In the genomic region with DNA sequence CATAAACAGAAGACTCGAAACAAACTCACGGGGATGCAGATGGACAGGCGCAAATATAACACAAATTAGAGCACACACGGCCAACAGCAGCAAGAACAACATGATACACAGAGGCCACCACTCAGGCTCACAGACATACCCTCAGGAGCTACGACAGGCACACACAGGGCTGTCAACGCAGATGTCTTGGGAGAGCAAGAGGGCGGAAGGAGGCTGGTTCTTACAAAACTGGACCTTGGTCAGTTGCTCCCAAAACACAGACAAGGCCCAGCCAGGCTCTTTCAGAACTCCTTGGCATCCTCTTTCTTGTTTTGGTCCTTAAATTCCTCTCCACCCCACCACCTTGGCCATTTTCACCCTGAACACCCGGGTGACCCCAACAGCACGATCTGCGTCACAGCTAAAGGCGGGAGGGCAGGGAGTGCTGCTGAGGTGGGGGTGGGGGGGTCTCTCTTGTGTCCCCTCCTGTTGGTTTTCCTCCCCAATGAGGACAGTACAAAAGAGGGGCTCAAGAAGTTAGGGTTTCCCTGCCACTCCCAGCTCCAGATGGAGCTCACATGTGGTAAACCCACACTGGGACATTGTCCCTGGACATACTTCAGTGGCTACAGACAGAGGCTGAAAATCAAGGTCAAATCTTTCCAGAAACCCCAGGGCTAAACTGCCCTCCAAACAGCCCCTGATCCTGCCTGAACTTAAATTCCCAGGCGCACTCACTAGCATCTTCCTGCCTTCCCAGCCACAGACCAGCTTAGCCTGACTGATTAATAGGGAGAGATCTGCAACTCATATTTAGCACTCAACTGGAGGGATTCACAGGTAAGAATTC, we compare ENCODE assay signal across 27 cellular contexts.
DNase-seq lines count a peak whose midpoint lies in the region; ATAC-seq and TF ChIP-seq lines count a peak whose summit lies in the region.
"Had no signal": no experiment of that assay in that cellular context is flagged by ENCODE, and none has a peak within 500 bp of the region (broad histone marks: within the 10 kb centered on the region; RNA-seq: fewer than 3 reads in every experiment).

No MANE protein-coding gene starts in this region.

- H3K4me1 ChIP-seq in heart left ventricle, result peaks cover 0 to 28% (median 11%) of the 10 kb centered on the region in 12 donors
- H3K4me1 ChIP-seq in naive thymus-derived CD4-positive, alpha-beta T cell (ENCODE audit: control insufficient read depth in 2 of 2, insufficient read depth in 2 of 2, low read length in 2 of 2), result no peaks in the 10 kb centered on the region
- peaks cover 0 to 39% (median 8%) of the 10 kb centered on the region in 3 donors for H3K4me1 ChIP-seq in gastroesophageal sphincter
- no peaks in the 10 kb centered on the region for H3K4me1 ChIP-seq in CD8-positive, alpha-beta T cell (ENCODE audit: insufficient read depth, low read length)
- H3K4me1 ChIP-seq in right cardiac atrium (ENCODE audit: control insufficient read depth, insufficient read depth, low read length), result peaks cover 2% of the 10 kb centered on the region

- H3K27me3 Mint-ChIP-seq in naive thymus-derived CD4-positive, alpha-beta T cell, result peaks cover 5 to 10% (median 6%) of the 10 kb centered on the region in 5 donors
- peaks cover 7% of the 10 kb centered on the region for H3K27me3 Mint-ChIP-seq in CD8-positive, alpha-beta T cell (ENCODE audit: low read depth)

- DNase-seq in cardiac septum (ENCODE audit: low spot score), result peak; percentile 39
- no peak for DNase-seq in heart left ventricle
- DNase-seq in ecto neural progenitor cell (ENCODE audit: low spot score), result peak; percentile 42
- DNase-seq in naive thymus-derived CD4-positive, alpha-beta T cell, result no peak
- no peak for DNase-seq in CD8-positive, alpha-beta T cell
- no peak for DNase-seq in right cardiac atrium
- DNase-seq: activated naive CD4-positive, alpha-beta T cell treated with anti-CD3 and anti-CD28 coated beads for 36 hours; activated T-cell treated with anti-CD3 and anti-CD28 coated beads, Interleukin-2, amount 50 U/mL, for 72 hours; amniotic stem cell; C1 segment of cervical spinal cord; Calu3; cortex of kidney; kidney glomerular epithelial cell; NCI-H1436 treated with DMSO at 0.1 percent for 48 hours; NCI-H2107; occipital lobe; PC-9; SHP77; stimulated activated CD4-positive, alpha-beta T cell treated with anti-CD3 and anti-CD28 coated beads, Interleukin-12 subunit alpha, Interleukin-12 subunit beta, amount 100 ng/mL, for 4 hours; stimulated activated CD4-positive, alpha-beta T cell treated with anti-CD3 and anti-CD28 coated beads, Interleukin-4, amount 100 ng/mL, for 4 hours; stimulated activated naive CD4-positive, alpha-beta T cell; testis had no signal

- ATAC-seq in heart left ventricle, result no peak
- ATAC-seq in naive thymus-derived CD4-positive, alpha-beta T cell, result no peak
- no peak for ATAC-seq in GM21723 (IDR thresholded peaks at IDR 0.05; ENCODE audit: unreplicated experiment)
- no peak for ATAC-seq in gastroesophageal sphincter
- ATAC-seq in CD8-positive, alpha-beta T cell, result no peak
- ATAC-seq in right cardiac atrium, result no peak
- ATAC-seq: activated T-cell treated with anti-CD3 and anti-CD28 coated beads, Interleukin-2, amount 50 U/mL, for 72 hours; K562 had no signal

- no peak for TF ChIP-seq POLR2A in heart left ventricle (IDR thresholded peaks at IDR 0.05)
- no peak for TF ChIP-seq POLR2A in gastroesophageal sphincter (IDR thresholded peaks at IDR 0.05)

- intact Hi-C loops in cardiac septum (cut with DNase I) (loop anchor here (5.0 kb wide), 2 partner anchors 103 to 157 kb away; no protein-coding TSS in a partner anchor), heart left ventricle (cut with DNase I) (loop anchor here in 9 of 10 donors (5.0 to 10.0 kb wide), 10 partner anchors 38 to 262 kb away; a partner anchor contains a TSS), right cardiac atrium (cut with DNase I) (loop anchor here (5.0 to 10.0 kb wide), 2 partner anchors 100 to 188 kb away; no protein-coding TSS in a partner anchor)
- intact Hi-C loops in naive thymus-derived CD4-positive, alpha-beta T cell (cut with micrococcal nuclease), result loop anchor here in 1 of 2 donors (10.0 kb wide), 1 partner anchor 260 kb away; a partner anchor contains a TSS
- intact Hi-C loops in CD8-positive, alpha-beta T cell (cut with DNase I, micrococcal nuclease), result loop anchor here in 1 of 2 experiments (5.0 kb wide), 1 partner anchor 103 kb away; no protein-coding TSS in a partner anchor

- H3K9me3 Mint-ChIP-seq in naive thymus-derived CD4-positive, alpha-beta T cell, result no peaks in the 10 kb centered on the region
- H3K9me3 Mint-ChIP-seq in CD8-positive, alpha-beta T cell, result no peaks in the 10 kb centered on the region
- H3K9me3 Mint-ChIP-seq: activated naive CD4-positive, alpha-beta T cell treated with anti-CD3 and anti-CD28 coated beads for 36 hours; activated T-cell treated with anti-CD3 and anti-CD28 coated beads, Interleukin-2, amount 50 U/mL, for 72 hours had no signal

- 85 to 93% (median 89%) methylated on average over 12 of the region's 12 CpGs for WGBS in heart left ventricle, 4 donors
- WGBS in gastroesophageal sphincter (ENCODE audit: low coverage in 1 of 2), 2 donors, result 96 to 100% methylated on average over 2 to 7 of the region's 12 CpGs
- WGBS in right cardiac atrium, result 91% methylated on average over 12 of the region's 12 CpGs

- H3K4me3 ChIP-seq in heart left ventricle (no peak overlapping the region), gastroesophageal sphincter (no peak overlapping the region), right cardiac atrium (ENCODE audit: low read length) (no peak overlapping the region)
- H3K4me3 ChIP-seq in naive thymus-derived CD4-positive, alpha-beta T cell (ENCODE audit: low read length), result no peak overlapping the region
- no peak overlapping the region for H3K4me3 ChIP-seq in CD8-positive, alpha-beta T cell (ENCODE audit: low read depth, low read length)
- H3K4me3 ChIP-seq: K562, PC-9, testis, vagina had no signal

- POLR2A ChIA-PET in naive thymus-derived CD4-positive, alpha-beta T cell (lab: Charles Lee), result no interaction called here
- POLR2A ChIA-PET in CD8-positive, alpha-beta T cell (lab: Charles Lee), result no interaction called here

- H3K27ac Mint-ChIP-seq in naive thymus-derived CD4-positive, alpha-beta T cell, result peak overlapping the region in 7 of 9 donors; percentile 20 to 82 (median 51)
- H3K27ac Mint-ChIP-seq in CD8-positive, alpha-beta T cell, result no peak overlapping the region
- H3K27ac Mint-ChIP-seq: activated naive CD4-positive, alpha-beta T cell treated with anti-CD3 and anti-CD28 coated beads for 36 hours; activated T-cell treated with anti-CD3 and anti-CD28 coated beads, Interleukin-2, amount 50 U/mL, for 72 hours had no signal

- no peak for TF ChIP-seq CTCF in heart left ventricle (IDR thresholded peaks at IDR 0.05)
- no peak for TF ChIP-seq CTCF in gastroesophageal sphincter (IDR thresholded peaks at IDR 0.05)
- TF ChIP-seq CTCF in CD8-positive, alpha-beta T cell (IDR thresholded peaks at IDR 0.05), result no peak

- H3K4me1 Mint-ChIP-seq in naive thymus-derived CD4-positive, alpha-beta T cell, result peaks cover 2 to 57% (median 35%) of the 10 kb centered on the region in 7 donors
- peaks cover 12% of the 10 kb centered on the region for H3K4me1 Mint-ChIP-seq in CD8-positive, alpha-beta T cell (ENCODE audit: low read depth)

- H3K27me3 ChIP-seq in heart left ventricle, result peaks cover 0 to 2% (median 0%) of the 10 kb centered on the region in 9 donors
- no peaks in the 10 kb centered on the region for H3K27me3 ChIP-seq in naive thymus-derived CD4-positive, alpha-beta T cell (ENCODE audit: control insufficient read depth in 2 of 2, insufficient read depth in 2 of 2, low read length in 2 of 2)
- no peaks in the 10 kb centered on the region for H3K27me3 ChIP-seq in gastroesophageal sphincter
- H3K27me3 ChIP-seq in CD8-positive, alpha-beta T cell (ENCODE audit: insufficient read depth, low read length), result no peaks in the 10 kb centered on the region
- no peaks in the 10 kb centered on the region for H3K27me3 ChIP-seq in right cardiac atrium (ENCODE audit: control insufficient read depth, insufficient read depth)
- H3K27me3 ChIP-seq: breast epithelium, testis, vagina had no signal

- H3K36me3 Mint-ChIP-seq in naive thymus-derived CD4-positive, alpha-beta T cell, result no peaks in the 10 kb centered on the region
- no peaks in the 10 kb centered on the region for H3K36me3 Mint-ChIP-seq in CD8-positive, alpha-beta T cell

- no peak overlapping the region for H3K4me3 Mint-ChIP-seq in naive thymus-derived CD4-positive, alpha-beta T cell
- no peak overlapping the region for H3K4me3 Mint-ChIP-seq in CD8-positive, alpha-beta T cell
- H3K4me3 Mint-ChIP-seq: activated naive CD4-positive, alpha-beta T cell treated with anti-CD3 and anti-CD28 coated beads for 36 hours; activated T-cell treated with anti-CD3 and anti-CD28 coated beads, Interleukin-2, amount 50 U/mL, for 72 hours had no signal

- no peak for TF ChIP-seq EP300 in gastroesophageal sphincter (IDR thresholded peaks at IDR 0.05)

- CTCF ChIA-PET in naive thymus-derived CD4-positive, alpha-beta T cell (lab: Charles Lee), result no interaction called here
- CTCF ChIA-PET in CD8-positive, alpha-beta T cell (lab: Charles Lee), result interaction anchor here (3.0 to 4.0 kb wide), 3 partner anchors 152 to 185 kb away, joined by 15 to 58 read pairs (median 18); no protein-coding TSS in a partner anchor

- H3K36me3 ChIP-seq in heart left ventricle (no peaks in the 10 kb centered on the region), gastroesophageal sphincter (no peaks in the 10 kb centered on the region)
- H3K36me3 ChIP-seq in naive thymus-derived CD4-positive, alpha-beta T cell (ENCODE audit: control insufficient read depth in 2 of 3, insufficient read depth in 3 of 3, low read length in 3 of 3), result no peaks in the 10 kb centered on the region
- no peaks in the 10 kb centered on the region for H3K36me3 ChIP-seq in CD8-positive, alpha-beta T cell (ENCODE audit: insufficient read depth, low read length)
- H3K36me3 ChIP-seq: breast epithelium, vagina had no signal

- H3K27ac ChIP-seq in heart left ventricle, result no peak overlapping the region
- H3K27ac ChIP-seq in naive thymus-derived CD4-positive, alpha-beta T cell (ENCODE audit: low read depth, low read length), result no peak overlapping the region
- peak overlapping the region in 2 of 4 donors; percentile 41 to 71 for H3K27ac ChIP-seq in gastroesophageal sphincter
- H3K27ac ChIP-seq in CD8-positive, alpha-beta T cell (ENCODE audit: low read depth, low read length), result no peak overlapping the region
- no peak overlapping the region for H3K27ac ChIP-seq in right cardiac atrium (ENCODE audit: low read length)
- H3K27ac ChIP-seq: breast epithelium, PC-9 had no signal

- H3K9me3 ChIP-seq in heart left ventricle, result no peaks in the 10 kb centered on the region
- H3K9me3 ChIP-seq in naive thymus-derived CD4-positive, alpha-beta T cell (ENCODE audit: control insufficient read depth in 2 of 3, low read length in 3 of 3), result no peaks in the 10 kb centered on the region
- H3K9me3 ChIP-seq in gastroesophageal sphincter, result no peaks in the 10 kb centered on the region
- H3K9me3 ChIP-seq in CD8-positive, alpha-beta T cell (ENCODE audit: low read length), result no peaks in the 10 kb centered on the region
- no peaks in the 10 kb centered on the region for H3K9me3 ChIP-seq in right cardiac atrium (ENCODE audit: control insufficient read depth, low read length)
- H3K9me3 ChIP-seq: breast epithelium, testis, vagina had no signal

Comparison
In these comparisons a context has a peak if more than half of its experiments do, and no peak if none do; other contexts are left out.
1. DNase-seq: peak in cardiac septum (single experiment) and ecto neural progenitor cell (single experiment); none in heart left ventricle (0 of 5), naive thymus-derived CD4-positive, alpha-beta T cell (0 of 9), CD8-positive, alpha-beta T cell (0 of 7) and right cardiac atrium (0 of 3).